Comparison of ENCODE assay signal across 1 cellular context in genomic region chr10:65325913-65326312, GRCh38.
A peak's percentile ranks its signal among the peaks of the same experiment; 100 is the strongest.
TF ChIP-seq lines count a peak whose summit lies in the region.

No MANE protein-coding gene starts in this region.

TF ChIP-seq in GM23338, 12 proteins besides CTCF, POLR2A, EP300 and RAD21 (continued from another document):
- TF ChIP-seq, protein P1, sequence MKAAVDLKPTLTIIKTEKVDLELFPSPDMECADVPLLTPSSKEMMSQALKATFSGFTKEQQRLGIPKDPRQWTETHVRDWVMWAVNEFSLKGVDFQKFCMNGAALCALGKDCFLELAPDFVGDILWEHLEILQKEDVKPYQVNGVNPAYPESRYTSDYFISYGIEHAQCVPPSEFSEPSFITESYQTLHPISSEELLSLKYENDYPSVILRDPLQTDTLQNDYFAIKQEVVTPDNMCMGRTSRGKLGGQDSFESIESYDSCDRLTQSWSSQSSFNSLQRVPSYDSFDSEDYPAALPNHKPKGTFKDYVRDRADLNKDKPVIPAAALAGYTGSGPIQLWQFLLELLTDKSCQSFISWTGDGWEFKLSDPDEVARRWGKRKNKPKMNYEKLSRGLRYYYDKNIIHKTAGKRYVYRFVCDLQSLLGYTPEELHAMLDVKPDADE (IDR thresholded peaks at IDR 0.05) = no peak
- TF ChIP-seq EZH2 (IDR thresholded peaks at IDR 0.05; ENCODE audit: low read depth, unreplicated experiment) (no peak), ZNF331 (CRISPR knock-in tag; IDR thresholded peaks at IDR 0.05; ENCODE audit: low read depth) (no peak), ZNF462 (CRISPR knock-in tag; IDR thresholded peaks at IDR 0.05) (peak; percentile 53; the same call in 1 of the 2 replicates), POLR2AphosphoS5 (IDR thresholded peaks at IDR 0.05; ENCODE audit: low read depth) (no peak), ZNF114 (CRISPR knock-in tag; IDR thresholded peaks at IDR 0.05) (no peak), EZH2phosphoT487 (IDR thresholded peaks at IDR 0.05; ENCODE audit: unreplicated experiment) (no peak), CREB1 (CRISPR knock-in tag; IDR thresholded peaks at IDR 0.05; ENCODE audit: low read depth) (no peak)
